9 cellular contexts compared by ENCODE assay signal in genomic region chr2:21030983-21031968, GRCh38. TPM values are rescaled to one million over a fixed set of nuclear protein-coding genes. Genes with fewer than 3 reads are reported as not detected.
"Had no signal": no experiment of that assay in that cellular context is flagged by ENCODE, and none has a peak within 500 bp of the region (broad histone marks: within the 10 kb centered on the region; RNA-seq: fewer than 3 reads in every experiment).

No MANE protein-coding gene starts in this region.

- ATAC-seq: GM12878 had no signal

- H3K4me3 ChIP-seq: GM12878 had no signal

- FAIRE-seq: G401.6, GM12878, GM12891, GM12892, GM18507, GM19239 had no signal

- DNase-seq: GDM1, GF-D8 had no signal

RNA-seq across cellular contexts. Expression of gene APOB, which starts 12.6 kb away (rescaled TPM):
- total RNA-seq: G401 had no signal
- polyA plus RNA-seq: GM12878 had no signal
